ENCODE assay signal across 1 cellular context in the genomic region with DNA sequence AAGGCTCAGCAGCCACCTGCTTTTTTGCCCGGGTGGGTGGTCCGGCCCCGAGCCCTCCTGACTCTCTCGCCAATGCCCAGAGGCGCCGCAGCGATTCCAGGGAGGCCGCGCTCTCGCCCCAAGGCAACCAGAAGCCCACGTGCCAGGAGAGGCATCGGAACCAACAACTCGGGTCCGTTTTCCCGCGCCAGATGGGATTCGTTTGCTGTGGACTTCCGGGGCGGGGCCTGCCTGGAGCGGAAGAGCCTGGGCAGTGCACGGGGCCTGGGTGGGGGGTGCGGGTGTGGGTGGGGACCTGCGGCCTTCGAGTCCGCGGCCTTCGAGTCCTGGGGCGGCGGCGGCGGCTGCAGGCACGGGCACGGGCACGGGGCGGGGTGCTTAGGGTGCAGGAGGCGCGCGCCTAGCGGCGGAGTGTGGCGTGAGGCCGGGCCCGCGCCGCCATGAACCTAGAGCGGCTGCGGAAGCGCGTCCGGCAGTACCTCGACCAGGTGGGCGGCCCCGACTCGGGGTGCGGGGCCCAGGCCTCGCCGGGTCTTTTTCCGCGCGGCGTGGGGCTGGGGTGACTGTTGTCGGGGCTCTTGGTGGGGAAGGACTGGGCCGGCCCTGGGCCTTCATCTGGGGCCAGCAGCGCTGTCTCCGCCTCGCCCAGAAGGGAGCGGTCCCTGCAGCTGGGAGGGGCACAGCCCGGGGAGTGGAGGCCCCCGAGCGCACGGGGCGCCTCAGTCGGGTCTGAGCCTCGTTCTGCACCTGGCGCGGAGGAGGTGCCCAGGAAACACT.
TF ChIP-seq lines count a peak whose summit lies in the region.

A gene with protein sequence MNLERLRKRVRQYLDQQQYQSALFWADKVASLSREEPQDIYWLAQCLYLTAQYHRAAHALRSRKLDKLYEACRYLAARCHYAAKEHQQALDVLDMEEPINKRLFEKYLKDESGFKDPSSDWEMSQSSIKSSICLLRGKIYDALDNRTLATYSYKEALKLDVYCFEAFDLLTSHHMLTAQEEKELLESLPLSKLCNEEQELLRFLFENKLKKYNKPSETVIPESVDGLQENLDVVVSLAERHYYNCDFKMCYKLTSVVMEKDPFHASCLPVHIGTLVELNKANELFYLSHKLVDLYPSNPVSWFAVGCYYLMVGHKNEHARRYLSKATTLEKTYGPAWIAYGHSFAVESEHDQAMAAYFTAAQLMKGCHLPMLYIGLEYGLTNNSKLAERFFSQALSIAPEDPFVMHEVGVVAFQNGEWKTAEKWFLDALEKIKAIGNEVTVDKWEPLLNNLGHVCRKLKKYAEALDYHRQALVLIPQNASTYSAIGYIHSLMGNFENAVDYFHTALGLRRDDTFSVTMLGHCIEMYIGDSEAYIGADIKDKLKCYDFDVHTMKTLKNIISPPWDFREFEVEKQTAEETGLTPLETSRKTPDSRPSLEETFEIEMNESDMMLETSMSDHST (plus strand): TSS at position 253 of the 777 bp plus-strand sequence. CDS start 188 bp downstream, at position 441.

TF ChIP-seq in HepG2, 621 proteins besides CTCF, POLR2A, EP300 and RAD21 (continued from another document and continues in another):
- TF ChIP-seq, protein P1, sequence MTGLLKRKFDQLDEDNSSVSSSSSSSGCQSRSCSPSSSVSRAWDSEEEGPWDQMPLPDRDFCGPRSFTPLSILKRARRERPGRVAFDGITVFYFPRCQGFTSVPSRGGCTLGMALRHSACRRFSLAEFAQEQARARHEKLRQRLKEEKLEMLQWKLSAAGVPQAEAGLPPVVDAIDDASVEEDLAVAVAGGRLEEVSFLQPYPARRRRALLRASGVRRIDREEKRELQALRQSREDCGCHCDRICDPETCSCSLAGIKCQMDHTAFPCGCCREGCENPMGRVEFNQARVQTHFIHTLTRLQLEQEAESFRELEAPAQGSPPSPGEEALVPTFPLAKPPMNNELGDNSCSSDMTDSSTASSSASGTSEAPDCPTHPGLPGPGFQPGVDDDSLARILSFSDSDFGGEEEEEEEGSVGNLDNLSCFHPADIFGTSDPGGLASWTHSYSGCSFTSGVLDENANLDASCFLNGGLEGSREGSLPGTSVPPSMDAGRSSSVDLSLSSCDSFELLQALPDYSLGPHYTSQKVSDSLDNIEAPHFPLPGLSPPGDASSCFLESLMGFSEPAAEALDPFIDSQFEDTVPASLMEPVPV (CRISPR knock-in tag; IDR thresholded peaks at IDR 0.05): peak; percentile 54
- TF ChIP-seq ZNF234 (CRISPR knock-in tag; conservative IDR thresholded peaks at IDR 0.05) (no peak), ZNF274 (CRISPR knock-in tag; IDR thresholded peaks at IDR 0.05) (peak; percentile 70), ATF7 (IDR thresholded peaks at IDR 0.05) (no peak), ATF7 (CRISPR knock-in tag; IDR thresholded peaks at IDR 0.05) (no peak), NPAS2 (CRISPR knock-in tag; IDR thresholded peaks at IDR 0.05; ENCODE audit: borderline replicate concordance) (no peak), LCORL (IDR thresholded peaks at IDR 0.05) (no peak), LCORL (CRISPR knock-in tag; IDR thresholded peaks at IDR 0.05) (no peak), TOPORS (CRISPR knock-in tag; IDR thresholded peaks at IDR 0.05) (peak; percentile 95), MEIS2 (CRISPR knock-in tag; IDR thresholded peaks at IDR 0.05) (peak; percentile 82; the same call in 1 of the 2 replicates), MTF1 (CRISPR knock-in tag; IDR thresholded peaks at IDR 0.05) (0 out of 2 replicates have a peak, but pooled peaks have one; percentile 41), ZNF225 (CRISPR knock-in tag; IDR thresholded peaks at IDR 0.05) (0 out of 2 replicates have a peak, but pooled peaks have one; percentile 41), ZNF644 (CRISPR knock-in tag; IDR thresholded peaks at IDR 0.05; ENCODE audit: low read depth) (no peak), GABPB1 (CRISPR knock-in tag; IDR thresholded peaks at IDR 0.05) (peak; percentile 96), RFX5 (IDR thresholded peaks at IDR 0.05; ENCODE audit: low read depth, low read length) (no peak), GZF1 (CRISPR knock-in tag; IDR thresholded peaks at IDR 0.05) (no peak)
- TF ChIP-seq, protein P2, sequence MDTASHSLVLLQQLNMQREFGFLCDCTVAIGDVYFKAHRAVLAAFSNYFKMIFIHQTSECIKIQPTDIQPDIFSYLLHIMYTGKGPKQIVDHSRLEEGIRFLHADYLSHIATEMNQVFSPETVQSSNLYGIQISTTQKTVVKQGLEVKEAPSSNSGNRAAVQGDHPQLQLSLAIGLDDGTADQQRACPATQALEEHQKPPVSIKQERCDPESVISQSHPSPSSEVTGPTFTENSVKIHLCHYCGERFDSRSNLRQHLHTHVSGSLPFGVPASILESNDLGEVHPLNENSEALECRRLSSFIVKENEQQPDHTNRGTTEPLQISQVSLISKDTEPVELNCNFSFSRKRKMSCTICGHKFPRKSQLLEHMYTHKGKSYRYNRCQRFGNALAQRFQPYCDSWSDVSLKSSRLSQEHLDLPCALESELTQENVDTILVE (CRISPR knock-in tag; IDR thresholded peaks at IDR 0.05): peak; percentile 87
- TF ChIP-seq, protein P3, sequence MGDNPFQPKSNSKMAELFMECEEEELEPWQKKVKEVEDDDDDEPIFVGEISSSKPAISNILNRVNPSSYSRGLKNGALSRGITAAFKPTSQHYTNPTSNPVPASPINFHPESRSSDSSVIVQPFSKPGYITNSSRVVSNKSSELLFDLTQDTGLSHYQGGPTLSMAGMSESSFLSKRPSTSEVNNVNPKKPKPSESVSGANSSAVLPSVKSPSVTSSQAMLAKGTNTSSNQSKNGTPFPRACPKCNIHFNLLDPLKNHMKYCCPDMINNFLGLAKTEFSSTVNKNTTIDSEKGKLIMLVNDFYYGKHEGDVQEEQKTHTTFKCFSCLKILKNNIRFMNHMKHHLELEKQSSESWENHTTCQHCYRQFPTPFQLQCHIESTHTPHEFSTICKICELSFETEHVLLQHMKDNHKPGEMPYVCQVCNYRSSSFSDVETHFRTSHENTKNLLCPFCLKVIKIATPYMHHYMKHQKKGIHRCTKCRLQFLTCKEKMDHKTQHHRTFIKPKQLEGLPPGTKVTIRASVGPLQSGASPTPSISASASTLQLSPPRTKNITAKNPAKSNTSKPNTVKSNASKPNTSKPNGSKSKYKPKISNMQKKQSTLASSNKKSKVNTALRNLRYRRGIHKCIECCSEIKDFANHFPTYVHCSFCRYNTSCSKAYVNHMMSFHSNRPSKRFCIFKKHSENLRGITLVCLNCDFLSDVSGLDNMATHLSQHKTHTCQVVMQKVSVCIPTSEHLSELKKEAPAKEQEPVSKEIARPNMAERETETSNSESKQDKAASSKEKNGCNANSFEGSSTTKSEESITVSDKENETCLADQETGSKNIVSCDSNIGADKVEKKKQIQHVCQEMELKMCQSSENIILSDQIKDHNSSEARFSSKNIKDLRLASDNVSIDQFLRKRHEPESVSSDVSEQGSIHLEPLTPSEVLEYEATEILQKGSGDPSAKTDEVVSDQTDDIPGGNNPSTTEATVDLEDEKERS (CRISPR knock-in tag; IDR thresholded peaks at IDR 0.05): peak; percentile 58; the same call in 1 of the 2 replicates
- TF ChIP-seq, protein P4, sequence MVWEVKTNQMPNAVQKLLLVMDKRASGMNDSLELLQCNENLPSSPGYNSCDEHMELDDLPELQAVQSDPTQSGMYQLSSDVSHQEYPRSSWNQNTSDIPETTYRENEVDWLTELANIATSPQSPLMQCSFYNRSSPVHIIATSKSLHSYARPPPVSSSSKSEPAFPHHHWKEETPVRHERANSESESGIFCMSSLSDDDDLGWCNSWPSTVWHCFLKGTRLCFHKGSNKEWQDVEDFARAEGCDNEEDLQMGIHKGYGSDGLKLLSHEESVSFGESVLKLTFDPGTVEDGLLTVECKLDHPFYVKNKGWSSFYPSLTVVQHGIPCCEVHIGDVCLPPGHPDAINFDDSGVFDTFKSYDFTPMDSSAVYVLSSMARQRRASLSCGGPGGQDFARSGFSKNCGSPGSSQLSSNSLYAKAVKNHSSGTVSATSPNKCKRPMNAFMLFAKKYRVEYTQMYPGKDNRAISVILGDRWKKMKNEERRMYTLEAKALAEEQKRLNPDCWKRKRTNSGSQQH (CRISPR knock-in tag; IDR thresholded peaks at IDR 0.05; ENCODE audit: low read depth): peak; percentile 57; the same call in 1 of the 2 replicates
- TF ChIP-seq, protein P5, sequence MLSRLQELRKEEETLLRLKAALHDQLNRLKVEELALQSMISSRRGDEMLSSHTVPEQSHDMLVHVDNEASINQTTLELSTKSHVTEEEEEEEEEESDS (CRISPR knock-in tag; IDR thresholded peaks at IDR 0.05; ENCODE audit: borderline replicate concordance): peak; percentile 73; the same call in 1 of the 2 replicates
- TF ChIP-seq, protein P6, sequence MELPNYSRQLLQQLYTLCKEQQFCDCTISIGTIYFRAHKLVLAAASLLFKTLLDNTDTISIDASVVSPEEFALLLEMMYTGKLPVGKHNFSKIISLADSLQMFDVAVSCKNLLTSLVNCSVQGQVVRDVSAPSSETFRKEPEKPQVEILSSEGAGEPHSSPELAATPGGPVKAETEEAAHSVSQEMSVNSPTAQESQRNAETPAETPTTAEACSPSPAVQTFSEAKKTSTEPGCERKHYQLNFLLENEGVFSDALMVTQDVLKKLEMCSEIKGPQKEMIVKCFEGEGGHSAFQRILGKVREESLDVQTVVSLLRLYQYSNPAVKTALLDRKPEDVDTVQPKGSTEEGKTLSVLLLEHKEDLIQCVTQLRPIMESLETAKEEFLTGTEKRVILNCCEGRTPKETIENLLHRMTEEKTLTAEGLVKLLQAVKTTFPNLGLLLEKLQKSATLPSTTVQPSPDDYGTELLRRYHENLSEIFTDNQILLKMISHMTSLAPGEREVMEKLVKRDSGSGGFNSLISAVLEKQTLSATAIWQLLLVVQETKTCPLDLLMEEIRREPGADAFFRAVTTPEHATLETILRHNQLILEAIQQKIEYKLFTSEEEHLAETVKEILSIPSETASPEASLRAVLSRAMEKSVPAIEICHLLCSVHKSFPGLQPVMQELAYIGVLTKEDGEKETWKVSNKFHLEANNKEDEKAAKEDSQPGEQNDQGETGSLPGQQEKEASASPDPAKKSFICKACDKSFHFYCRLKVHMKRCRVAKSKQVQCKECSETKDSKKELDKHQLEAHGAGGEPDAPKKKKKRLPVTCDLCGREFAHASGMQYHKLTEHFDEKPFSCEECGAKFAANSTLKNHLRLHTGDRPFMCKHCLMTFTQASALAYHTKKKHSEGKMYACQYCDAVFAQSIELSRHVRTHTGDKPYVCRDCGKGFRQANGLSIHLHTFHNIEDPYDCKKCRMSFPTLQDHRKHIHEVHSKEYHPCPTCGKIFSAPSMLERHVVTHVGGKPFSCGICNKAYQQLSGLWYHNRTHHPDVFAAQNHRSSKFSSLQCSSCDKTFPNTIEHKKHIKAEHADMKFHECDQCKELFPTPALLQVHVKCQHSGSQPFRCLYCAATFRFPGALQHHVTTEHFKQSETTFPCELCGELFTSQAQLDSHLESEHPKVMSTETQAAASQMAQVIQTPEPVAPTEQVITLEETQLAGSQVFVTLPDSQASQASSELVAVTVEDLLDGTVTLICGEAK (IDR thresholded peaks at IDR 0.05): peak; percentile 78
- TF ChIP-seq, protein P6 (CRISPR knock-in tag; IDR thresholded peaks at IDR 0.05): peak; percentile 68
- TF ChIP-seq, protein P7, sequence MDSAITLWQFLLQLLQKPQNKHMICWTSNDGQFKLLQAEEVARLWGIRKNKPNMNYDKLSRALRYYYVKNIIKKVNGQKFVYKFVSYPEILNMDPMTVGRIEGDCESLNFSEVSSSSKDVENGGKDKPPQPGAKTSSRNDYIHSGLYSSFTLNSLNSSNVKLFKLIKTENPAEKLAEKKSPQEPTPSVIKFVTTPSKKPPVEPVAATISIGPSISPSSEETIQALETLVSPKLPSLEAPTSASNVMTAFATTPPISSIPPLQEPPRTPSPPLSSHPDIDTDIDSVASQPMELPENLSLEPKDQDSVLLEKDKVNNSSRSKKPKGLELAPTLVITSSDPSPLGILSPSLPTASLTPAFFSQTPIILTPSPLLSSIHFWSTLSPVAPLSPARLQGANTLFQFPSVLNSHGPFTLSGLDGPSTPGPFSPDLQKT (CRISPR knock-in tag; IDR thresholded peaks at IDR 0.05; ENCODE audit: borderline replicate concordance): peak; percentile 40; the same call in 1 of the 2 replicates
- TF ChIP-seq, protein P8, sequence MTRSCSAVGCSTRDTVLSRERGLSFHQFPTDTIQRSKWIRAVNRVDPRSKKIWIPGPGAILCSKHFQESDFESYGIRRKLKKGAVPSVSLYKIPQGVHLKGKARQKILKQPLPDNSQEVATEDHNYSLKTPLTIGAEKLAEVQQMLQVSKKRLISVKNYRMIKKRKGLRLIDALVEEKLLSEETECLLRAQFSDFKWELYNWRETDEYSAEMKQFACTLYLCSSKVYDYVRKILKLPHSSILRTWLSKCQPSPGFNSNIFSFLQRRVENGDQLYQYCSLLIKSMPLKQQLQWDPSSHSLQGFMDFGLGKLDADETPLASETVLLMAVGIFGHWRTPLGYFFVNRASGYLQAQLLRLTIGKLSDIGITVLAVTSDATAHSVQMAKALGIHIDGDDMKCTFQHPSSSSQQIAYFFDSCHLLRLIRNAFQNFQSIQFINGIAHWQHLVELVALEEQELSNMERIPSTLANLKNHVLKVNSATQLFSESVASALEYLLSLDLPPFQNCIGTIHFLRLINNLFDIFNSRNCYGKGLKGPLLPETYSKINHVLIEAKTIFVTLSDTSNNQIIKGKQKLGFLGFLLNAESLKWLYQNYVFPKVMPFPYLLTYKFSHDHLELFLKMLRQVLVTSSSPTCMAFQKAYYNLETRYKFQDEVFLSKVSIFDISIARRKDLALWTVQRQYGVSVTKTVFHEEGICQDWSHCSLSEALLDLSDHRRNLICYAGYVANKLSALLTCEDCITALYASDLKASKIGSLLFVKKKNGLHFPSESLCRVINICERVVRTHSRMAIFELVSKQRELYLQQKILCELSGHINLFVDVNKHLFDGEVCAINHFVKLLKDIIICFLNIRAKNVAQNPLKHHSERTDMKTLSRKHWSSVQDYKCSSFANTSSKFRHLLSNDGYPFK (CRISPR knock-in tag; IDR thresholded peaks at IDR 0.05; ENCODE audit: borderline replicate concordance): peak; percentile 76; the same call in 1 of the 2 replicates
